Comparison of ENCODE assay signal across 31 cellular contexts in the genomic region with DNA sequence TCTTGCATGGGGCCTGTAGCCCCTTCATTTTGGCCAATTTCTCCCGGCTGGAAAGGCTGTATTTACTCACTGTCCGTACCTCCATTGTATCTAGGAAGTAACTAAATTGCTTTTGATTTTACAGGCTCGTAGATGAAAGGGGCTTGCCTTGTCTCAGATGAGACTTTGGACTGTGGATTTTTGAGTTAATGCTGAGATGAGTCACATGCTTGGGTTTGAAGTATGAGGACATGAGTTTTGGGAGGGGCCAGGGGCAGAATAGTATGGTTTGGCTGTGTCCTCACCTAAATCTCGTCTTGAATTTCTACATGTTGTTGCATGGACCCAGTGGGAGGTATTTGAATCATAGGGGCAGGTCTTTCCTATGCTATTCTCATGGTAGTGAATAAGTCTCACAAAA.
"Had no signal": no experiment of that assay in that cellular context is flagged by ENCODE, and none has a peak within 500 bp of the region (broad histone marks: within the 10 kb centered on the region; RNA-seq: fewer than 3 reads in every experiment).

No MANE protein-coding gene starts in this region.

- H3K27ac Mint-ChIP-seq: activated CD4-positive, alpha-beta T cell treated with anti-CD3 and anti-CD28 coated beads for 36 hours; activated CD4-positive, alpha-beta T cell treated with anti-CD3 and anti-CD28 coated beads, Interleukin-2, amount 10 ng/mL, durations not matched to agents 7 days and 5 days; activated CD8-positive, alpha-beta T cell treated with anti-CD3 and anti-CD28 coated beads, Interleukin-2, amount 10 ng/mL, durations not matched to agents 7 days and 5 days; activated naive CD4-positive, alpha-beta T cell treated with anti-CD3 and anti-CD28 coated beads, Interleukin-2, amount 50 U/mL, for 24 hours; activated naive CD8-positive, alpha-beta T cell treated with anti-CD3 and anti-CD28 coated beads, Interleukin-2, amount 10 ng/mL, durations not matched to agents 7 days and 5 days; activated T-cell treated with anti-CD3 and anti-CD28 coated beads, Interleukin-2, amount 50 U/mL, for 24 hours; activated T-helper 2 cell treated with anti-CD3 and anti-CD28 coated beads, Interferon-gamma antibody, Interleukin-2, Interleukin-4, amounts not matched to agents 10 μg/mL and 5 μg/mL and 100 μg/mL, durations not matched to agents 14 hours and 24 hours and 36 hours; T-helper 1 cell treated with Interleukin-12 subunit alpha and Interleukin-12 subunit beta and Interleukin-4 antibody, amounts not matched to agents 30 μg/mL and 1 μg/mL, for 36 hours; T-helper 2 cell treated with Interferon-gamma antibody and Interleukin-4, amounts not matched to agents 5 μg/mL and 100 μg/mL, for 36 hours; WTC11 had no signal

- H3K36me3 Mint-ChIP-seq: activated naive CD4-positive, alpha-beta T cell treated with anti-CD3 and anti-CD28 coated beads, Interleukin-2, amount 50 U/mL, for 24 hours; activated naive CD8-positive, alpha-beta T cell treated with anti-CD3 and anti-CD28 coated beads, Interleukin-2, amount 10 ng/mL, durations not matched to agents 7 days and 5 days; WTC11 had no signal

- H3K4me3 ChIP-seq: ascending aorta, SJCRH30, SK-N-MC had no signal

- H3K9me3 Mint-ChIP-seq: activated CD4-positive, alpha-beta T cell treated with anti-CD3 and anti-CD28 coated beads, Interleukin-2, amount 10 ng/mL, durations not matched to agents 7 days and 5 days; activated T-helper 2 cell treated with anti-CD3 and anti-CD28 coated beads, Interferon-gamma antibody, Interleukin-2, Interleukin-4, amounts not matched to agents 10 μg/mL and 5 μg/mL and 100 μg/mL, durations not matched to agents 14 hours and 24 hours and 36 hours; T-helper 2 cell treated with Interferon-gamma antibody and Interleukin-4, amounts not matched to agents 5 μg/mL and 100 μg/mL, for 36 hours had no signal

- H3K27me3 ChIP-seq: ascending aorta, SJCRH30 had no signal

- ATAC-seq: activated CD4-positive, alpha-beta T cell treated with anti-CD3 and anti-CD28 coated beads for 36 hours; activated CD4-positive, CD25-positive, alpha-beta regulatory T cell treated with anti-CD3 and anti-CD28 coated beads, Interleukin-2, amount 50 U/mL, for 24 hours; activated CD8-positive, alpha-beta T cell treated with anti-CD3 and anti-CD28 coated beads, Interleukin-2, amount 10 ng/mL, durations not matched to agents 7 days and 5 days; Panc1; WTC11 had no signal

- H3K27ac ChIP-seq: ascending aorta, SJCRH30, SK-N-MC had no signal

- H3K9me3 ChIP-seq: ascending aorta, SJCRH30 had no signal

- H3K27me3 Mint-ChIP-seq: activated CD4-positive, alpha-beta T cell treated with anti-CD3 and anti-CD28 coated beads for 36 hours; activated CD4-positive, alpha-beta T cell treated with anti-CD3 and anti-CD28 coated beads, Interleukin-2, amount 10 ng/mL, durations not matched to agents 7 days and 5 days; activated naive CD4-positive, alpha-beta T cell treated with anti-CD3 and anti-CD28 coated beads, Interleukin-2, amount 50 U/mL, for 24 hours; activated naive CD8-positive, alpha-beta T cell treated with anti-CD3 and anti-CD28 coated beads, Interleukin-2, amount 10 ng/mL, durations not matched to agents 7 days and 5 days; activated T-cell treated with anti-CD3 and anti-CD28 coated beads, Interleukin-2, amount 50 U/mL, for 24 hours had no signal

- H3K4me1 Mint-ChIP-seq: activated CD4-positive, alpha-beta T cell treated with anti-CD3 and anti-CD28 coated beads for 36 hours; activated CD4-positive, alpha-beta T cell treated with anti-CD3 and anti-CD28 coated beads, Interleukin-2, amount 10 ng/mL, durations not matched to agents 7 days and 5 days; activated naive CD4-positive, alpha-beta T cell treated with anti-CD3 and anti-CD28 coated beads, Interleukin-2, amount 50 U/mL, for 24 hours; activated naive CD8-positive, alpha-beta T cell treated with anti-CD3 and anti-CD28 coated beads, Interleukin-2, amount 10 ng/mL, durations not matched to agents 7 days and 5 days had no signal

- DNase-seq: activated CD4-positive, alpha-beta T cell treated with anti-CD3 and anti-CD28 coated beads for 36 hours; activated CD4-positive, alpha-beta T cell treated with anti-CD3 and anti-CD28 coated beads, Interleukin-2, amount 10 ng/mL, durations not matched to agents 7 days and 5 days; activated CD4-positive, alpha-beta T cell treated with anti-CD3 and anti-CD28 coated beads, Interleukin-2, amount 50 U/mL, for 48 hours; activated CD8-positive, alpha-beta T cell treated with anti-CD3 and anti-CD28 coated beads, Interleukin-2, amount 10 ng/mL, durations not matched to agents 7 days and 5 days; activated gamma-delta T cell; activated naive CD4-positive, alpha-beta T cell treated with Interleukin-2 at 50 U/mL for 16 hours; activated naive CD8-positive, alpha-beta T cell treated with anti-CD3 and anti-CD28 coated beads, Interleukin-2, amount 10 ng/mL, durations not matched to agents 7 days and 5 days; activated T-cell treated with anti-CD3 and anti-CD28 coated beads, Interleukin-2, amount 50 U/mL, for 24 hours; amygdala; Kasumi-1; KG1; MM.1S; MV-4-11; NCI-H1092; NCI-H1436 treated with DMSO at 0.1 percent for 48 hours; NCI-H1694 treated with DMSO at 0.1 percent for 48 hours; NCI-H2029; NCI-H345; NCI-H524 treated with DMSO at 0.1 percent for 48 hours; NK-92 treated with Interleukin-12 subunit alpha and Interleukin-12 subunit beta, amount 100 ng/mL, for 24 hours; SHP77; SJCRH30 had no signal

- H3K4me1 ChIP-seq: ascending aorta, SJCRH30 had no signal

- H3K4me3 Mint-ChIP-seq: activated CD4-positive, alpha-beta T cell treated with anti-CD3 and anti-CD28 coated beads for 36 hours; activated CD4-positive, alpha-beta T cell treated with anti-CD3 and anti-CD28 coated beads, Interleukin-2, amount 10 ng/mL, durations not matched to agents 7 days and 5 days; activated CD8-positive, alpha-beta T cell treated with anti-CD3 and anti-CD28 coated beads, Interleukin-2, amount 10 ng/mL, durations not matched to agents 7 days and 5 days; activated naive CD4-positive, alpha-beta T cell treated with anti-CD3 and anti-CD28 coated beads, Interleukin-2, amount 50 U/mL, for 24 hours; activated naive CD8-positive, alpha-beta T cell treated with anti-CD3 and anti-CD28 coated beads, Interleukin-2, amount 10 ng/mL, durations not matched to agents 7 days and 5 days; activated T-cell treated with anti-CD3 and anti-CD28 coated beads, Interleukin-2, amount 50 U/mL, for 24 hours; T-helper 1 cell treated with Interleukin-12 subunit alpha and Interleukin-12 subunit beta and Interleukin-4 antibody, amounts not matched to agents 30 μg/mL and 1 μg/mL, for 36 hours; T-helper 2 cell treated with Interferon-gamma antibody and Interleukin-4, amounts not matched to agents 5 μg/mL and 100 μg/mL, for 36 hours; WTC11 had no signal

- H3K36me3 ChIP-seq: ascending aorta, SJCRH30 had no signal
